ENCODE assay signal across 2 cellular contexts in genomic region chr4:88614058-88614457, GRCh38.
TF ChIP-seq lines count a peak whose summit lies in the region.

No MANE protein-coding gene starts in this region.

TF ChIP-seq in SK-N-SH, 30 proteins besides CTCF, POLR2A, EP300 and RAD21 (continued from another document):
- TF ChIP-seq ZBTB33 (IDR thresholded peaks at IDR 0.05; ENCODE audit: borderline replicate concordance, low read depth) (no peak), FOXJ3 (CRISPR knock-in tag; IDR thresholded peaks at IDR 0.05) (no peak), MEF2A (IDR thresholded peaks at IDR 0.05; ENCODE audit: borderline replicate concordance, low read depth) (no peak), GABPA (IDR thresholded peaks at IDR 0.05; ENCODE audit: low read depth) (no peak), SMC3 (IDR thresholded peaks at IDR 0.05; ENCODE audit: low read depth, low read length) (no peak), TEAD4 (IDR thresholded peaks at IDR 0.05; ENCODE audit: borderline replicate concordance, insufficient read depth) (no peak), FOXM1 (IDR thresholded peaks at IDR 0.05; ENCODE audit: low read depth) (no peak), TAF1 (IDR thresholded peaks at IDR 0.05; ENCODE audit: borderline replicate concordance, low read depth, low read length) (no peak)
- TF ChIP-seq, protein P1, sequence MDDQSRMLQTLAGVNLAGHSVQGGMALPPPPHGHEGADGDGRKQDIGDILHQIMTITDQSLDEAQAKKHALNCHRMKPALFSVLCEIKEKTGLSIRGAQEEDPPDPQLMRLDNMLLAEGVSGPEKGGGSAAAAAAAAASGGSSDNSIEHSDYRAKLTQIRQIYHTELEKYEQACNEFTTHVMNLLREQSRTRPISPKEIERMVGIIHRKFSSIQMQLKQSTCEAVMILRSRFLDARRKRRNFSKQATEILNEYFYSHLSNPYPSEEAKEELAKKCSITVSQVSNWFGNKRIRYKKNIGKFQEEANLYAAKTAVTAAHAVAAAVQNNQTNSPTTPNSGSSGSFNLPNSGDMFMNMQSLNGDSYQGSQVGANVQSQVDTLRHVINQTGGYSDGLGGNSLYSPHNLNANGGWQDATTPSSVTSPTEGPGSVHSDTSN (IDR thresholded peaks at IDR 0.05), result no peak
- TF ChIP-seq, protein P2, sequence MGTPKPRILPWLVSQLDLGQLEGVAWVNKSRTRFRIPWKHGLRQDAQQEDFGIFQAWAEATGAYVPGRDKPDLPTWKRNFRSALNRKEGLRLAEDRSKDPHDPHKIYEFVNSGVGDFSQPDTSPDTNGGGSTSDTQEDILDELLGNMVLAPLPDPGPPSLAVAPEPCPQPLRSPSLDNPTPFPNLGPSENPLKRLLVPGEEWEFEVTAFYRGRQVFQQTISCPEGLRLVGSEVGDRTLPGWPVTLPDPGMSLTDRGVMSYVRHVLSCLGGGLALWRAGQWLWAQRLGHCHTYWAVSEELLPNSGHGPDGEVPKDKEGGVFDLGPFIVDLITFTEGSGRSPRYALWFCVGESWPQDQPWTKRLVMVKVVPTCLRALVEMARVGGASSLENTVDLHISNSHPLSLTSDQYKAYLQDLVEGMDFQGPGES (IDR thresholded peaks at IDR 0.05; ENCODE audit: low read depth, low read length), result no peak

TF ChIP-seq in neural cell, 6 proteins besides CTCF, POLR2A, EP300 and RAD21 (continued from another document):
- no peak for TF ChIP-seq REST (IDR thresholded peaks at IDR 0.05; ENCODE audit: borderline replicate concordance)
TF ChIP-seq in neural cell: peak in this region for 0.
